Comparison of ENCODE assay signal across 9 cellular contexts in the genomic region with DNA sequence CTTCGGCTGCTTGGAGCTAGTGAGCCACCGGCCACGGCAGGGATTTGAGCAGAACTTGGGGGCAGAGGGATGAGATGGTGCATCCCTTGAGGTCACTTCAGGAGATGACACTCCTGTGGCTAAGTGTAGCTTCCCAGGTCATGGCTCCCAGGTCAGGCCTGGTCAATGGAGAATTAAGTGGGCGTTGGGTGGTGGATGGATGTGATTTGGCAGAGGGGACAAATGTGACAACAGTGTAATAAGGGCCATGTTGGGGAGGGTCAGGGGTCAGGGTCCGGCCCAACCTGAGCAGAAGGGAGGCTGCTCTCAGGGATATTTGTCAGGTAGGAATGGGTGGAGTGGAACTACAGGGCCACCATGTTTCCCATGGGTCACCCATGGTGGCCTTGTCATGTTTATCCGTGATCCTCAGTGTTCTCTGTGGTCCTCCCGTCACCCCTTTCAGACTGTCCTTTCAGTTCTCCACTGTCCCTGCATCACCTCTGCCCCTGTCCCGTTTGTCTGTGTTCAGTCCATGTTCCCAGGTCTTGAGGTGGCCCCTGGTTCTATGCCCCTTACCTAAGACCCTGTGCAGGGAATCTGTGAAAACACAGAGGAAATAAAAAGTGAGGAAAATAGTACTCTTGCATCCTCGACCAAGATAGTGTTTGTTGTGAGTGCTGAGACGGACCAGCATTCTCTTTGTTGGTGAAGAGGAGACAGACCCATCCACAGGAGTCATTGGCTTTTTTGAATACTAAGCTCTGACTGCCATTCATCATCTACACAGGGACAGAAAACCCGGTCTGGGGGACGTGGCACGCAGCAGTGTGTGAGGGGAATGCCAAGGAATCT. TPM values are rescaled to one million over a fixed set of nuclear protein-coding genes. Genes with fewer than 3 reads are reported as not detected.
DNase-seq lines count a peak whose midpoint lies in the region; ATAC-seq and TF ChIP-seq lines count a peak whose summit lies in the region.
"Had no signal": no experiment of that assay in that cellular context is flagged by ENCODE, and none has a peak within 500 bp of the region (broad histone marks: within the 10 kb centered on the region; RNA-seq: fewer than 3 reads in every experiment).

No MANE protein-coding gene starts in this region.

- H2AFZ ChIP-seq in fibroblast of lung (ENCODE audit: low read length), result no peak overlapping the region

- peaks cover 33% of the 10 kb centered on the region for H3K4me1 ChIP-seq in fibroblast of lung (ENCODE audit: control insufficient read depth, extremely low read depth, insufficient read depth, low read length)
- peaks cover 21% of the 10 kb centered on the region for H3K4me1 ChIP-seq in psoas muscle

- intact Hi-C loops in psoas muscle (cut with DNase I), result no loop called here

- TF ChIP-seq CTCF in fibroblast of lung (conservative IDR thresholded peaks at IDR 0.05 in 1 of 2, IDR thresholded peaks at IDR 0.05 in 1 of 2; ENCODE audit: low read depth in 1 of 2, low read length in 2 of 2) (no peak), psoas muscle (IDR thresholded peaks at IDR 0.05) (no peak)

- DNase-seq in SK-N-MC (ENCODE audit: low read depth, low spot score) (no peak), fibroblast of lung (ENCODE audit: low read depth in 2 of 2) (no peak), psoas muscle (no peak), NCI-H1092 treated with DMSO at 0.1 percent for 48 hours (lab: John Stamatoyannopoulos, UW) (no peak), NOMO-1 (lab: John Stamatoyannopoulos, UW; ENCODE audit: unreplicated experiment in 2 of 2) (no peak), NCI-H2029 treated with DMSO at 0.1 percent for 48 hours (lab: John Stamatoyannopoulos, UW) (no peak), C1 segment of cervical spinal cord (lab: John Stamatoyannopoulos, UW) (no peak)

- H3K27me3 ChIP-seq in fibroblast of lung (ENCODE audit: control insufficient read depth, insufficient read depth, low read length) (peaks cover 10% of the 10 kb centered on the region), psoas muscle (ENCODE audit: insufficient read depth in 3 of 3, low read length in 2 of 3) (peaks cover 0 to 15% (median 12%) of the 10 kb centered on the region in 3 donors)

- 33 to 37% (median 34%) methylated on average over 13 of the region's 13 CpGs for WGBS in psoas muscle, 3 donors

- H3K9ac ChIP-seq in SK-N-MC (ENCODE audit: insufficient read length), result peak overlapping the region; percentile 99
- peak overlapping the region; percentile 96 for H3K9ac ChIP-seq in fibroblast of lung (ENCODE audit: insufficient read depth, low read length)

- H3K4me3 ChIP-seq in GM08714 (ENCODE audit: low read length) (peak overlapping the region; percentile 92), SK-N-MC (peak overlapping the region; percentile 99), fibroblast of lung (replicated peaks in 1 of 4; ENCODE audit: control extremely low read depth in 1 of 4, insufficient read depth in 1 of 4, low read depth in 3 of 4, low read length in 4 of 4) (peak overlapping the region; percentile 78 to 98 (median 94)), psoas muscle (peak overlapping the region; percentile 81)

- H3K79me2 ChIP-seq in fibroblast of lung (ENCODE audit: control insufficient read depth, insufficient read depth, low read length), result peaks cover 42% of the 10 kb centered on the region

- H4K20me1 ChIP-seq in fibroblast of lung (ENCODE audit: control insufficient read depth, extremely low read depth, insufficient read depth, low read length), result no peaks in the 10 kb centered on the region

- peak overlapping the region; percentile 96 for H3K4me2 ChIP-seq in fibroblast of lung (ENCODE audit: extremely low read depth, insufficient read depth, low read length)

- H3K27ac ChIP-seq in SK-N-MC, result no peak overlapping the region
- H3K27ac ChIP-seq in fibroblast of lung (ENCODE audit: insufficient read depth, low read length), result peak overlapping the region; percentile 93
- H3K27ac ChIP-seq in psoas muscle, result peak overlapping the region; percentile 93

- no peaks in the 10 kb centered on the region for H3K9me3 ChIP-seq in SK-N-MC (ENCODE audit: low read depth, low read length)
- H3K9me3 ChIP-seq in fibroblast of lung (ENCODE audit: control insufficient read depth, insufficient read depth, low read depth, low read length), result no peaks in the 10 kb centered on the region
- H3K9me3 ChIP-seq in psoas muscle, result no peaks in the 10 kb centered on the region

- no peak for ATAC-seq in psoas muscle

- H3K36me3 ChIP-seq in SK-N-MC (ENCODE audit: insufficient read depth, low read length) (no peaks in the 10 kb centered on the region; the same call in 1 of the 2 replicates), fibroblast of lung (ENCODE audit: control insufficient read depth, insufficient read depth, low read length) (peaks cover 11% of the 10 kb centered on the region), psoas muscle (ENCODE audit: insufficient read depth in 1 of 2, low read depth in 1 of 2) (peaks cover 0 to 15% of the 10 kb centered on the region in 2 donors)

RNA-seq across cellular contexts. Expression of gene SLC25A1, which starts 6.1 kb away (rescaled TPM):
- 72.2 and 161 TPM in 2 replicates for total RNA-seq in fibroblast of lung
- polyA plus RNA-seq in fibroblast of lung, result 44.3 and 56.1 TPM in 2 replicates
- polyA plus RNA-seq in fibroblast of lung (2012), result 128 and 154 TPM in 2 replicates
- polyA minus RNA-seq in fibroblast of lung (ENCODE audit: low replicate concordance), result 154 and 206 TPM in 2 replicates
- 10 to 100 TPM in 2 of 4 donors, 1 to 10 TPM in 2; 7.3 to 23.1 (median 13.0) TPM for total RNA-seq in psoas muscle
- polyA plus RNA-seq in psoas muscle, result 10 to 100 TPM in 2 of 3 donors, 1 to 10 TPM in 1; 7.5 to 20.1 (median 10.8) TPM

RNA-seq across cellular contexts. Expression of gene GSC2, which starts 22.3 kb away (rescaled TPM):
- total RNA-seq in fibroblast of lung (not detected in 2 replicates), psoas muscle (not detected)
- polyA plus RNA-seq in fibroblast of lung (not detected in 2 replicates), psoas muscle (not detected)
- not detected in 2 replicates for polyA plus RNA-seq in fibroblast of lung (2012)
- polyA minus RNA-seq in fibroblast of lung (ENCODE audit: low replicate concordance), result not detected in 2 replicates
- total RNA-seq: renal cortical epithelial cell had no signal

RNA-seq across cellular contexts. Expression of gene ESS2, which starts 28.0 kb away (rescaled TPM):
- total RNA-seq in fibroblast of lung, result 5.4 and 6.2 TPM in 2 replicates
- 7.5 and 9.5 TPM in 2 replicates for polyA plus RNA-seq in fibroblast of lung
- 10.5 and 15.1 TPM in 2 replicates for polyA plus RNA-seq in fibroblast of lung (2012)
- 6.1 and 6.8 TPM in 2 replicates for polyA minus RNA-seq in fibroblast of lung (ENCODE audit: low replicate concordance)
- 10 to 100 TPM in 3 of 4 donors, 1 to 10 TPM in 1; 7.9 to 14.0 (median 10.9) TPM for total RNA-seq in psoas muscle
- polyA plus RNA-seq in psoas muscle, result 10 to 100 TPM in 2 of 3 donors, 1 to 10 TPM in 1; 9.3 to 13.6 (median 12.6) TPM

RNA-seq across cellular contexts. Expression of gene TSSK2, which starts 41.3 kb away (rescaled TPM):
- total RNA-seq in fibroblast of lung, result not detected in 2 replicates
- polyA plus RNA-seq in fibroblast of lung, result not detected in 2 replicates
- not detected in 2 replicates for polyA plus RNA-seq in fibroblast of lung (2012)
- polyA minus RNA-seq in fibroblast of lung (ENCODE audit: low replicate concordance), result not detected in 2 replicates
- total RNA-seq in psoas muscle, result under 1 TPM in 1 of 4 donors, not detected in 3; 0.32 TPM
- polyA plus RNA-seq in psoas muscle, result under 1 TPM; 0.14 to 0.32 (median 0.23) TPM
- total RNA-seq: renal cortical epithelial cell had no signal

RNA-seq across cellular contexts. Expression of gene DGCR2, which starts 50.2 kb away (rescaled TPM):
- total RNA-seq in fibroblast of lung (36.2 and 39.5 TPM in 2 replicates), psoas muscle (10 to 100 TPM; 13.1 to 27.6 (median 25.9) TPM)
- polyA plus RNA-seq in fibroblast of lung (34.3 and 41.5 TPM in 2 replicates), psoas muscle (10 to 100 TPM; 13.2 to 24.5 (median 15.0) TPM)
- polyA plus RNA-seq in fibroblast of lung (2012), result 35.2 and 35.7 TPM in 2 replicates
- 99.5 and 137 TPM in 2 replicates for polyA minus RNA-seq in fibroblast of lung (ENCODE audit: low replicate concordance)
